In genomic region chr1:236516929-236517704, GRCh38 we compare ENCODE assay signal across 8 cellular contexts. TPM values are rescaled to one million over a fixed set of nuclear protein-coding genes. Genes with fewer than 3 reads are reported as not detected.
DNase-seq lines count a peak whose midpoint lies in the region; ATAC-seq and TF ChIP-seq lines count a peak whose summit lies in the region.

No MANE protein-coding gene starts in this region.

- POLR2A ChIA-PET in activated CD4-positive, alpha-beta T cell treated with anti-CD3 and anti-CD28 coated beads for 36 hours (lab: Charles Lee) = no interaction called here

- H2AFZ ChIP-seq in smooth muscle cell (ENCODE audit: low read depth) = no peak overlapping the region

- H3K4me1 ChIP-seq in RWPE2 (ENCODE audit: insufficient read depth, poor library complexity, severe bottlenecking) (peaks cover 19% of the 10 kb centered on the region), smooth muscle cell (ENCODE audit: low read depth) (no peaks in the 10 kb centered on the region)

- no peaks in the 10 kb centered on the region for H3K27me3 ChIP-seq in RWPE2 (ENCODE audit: insufficient read depth, poor library complexity, severe bottlenecking)
- no peaks in the 10 kb centered on the region for H3K27me3 ChIP-seq in smooth muscle cell (ENCODE audit: low read depth)

- peak overlapping the region; percentile 49 for H3K4me3 Mint-ChIP-seq in activated CD4-positive, alpha-beta T cell treated with anti-CD3 and anti-CD28 coated beads for 36 hours

- H3K27me3 Mint-ChIP-seq in activated CD4-positive, alpha-beta T cell treated with anti-CD3 and anti-CD28 coated beads for 36 hours = no peaks in the 10 kb centered on the region

- H3K36me3 ChIP-seq in RWPE2 (ENCODE audit: low read depth) = no peaks in the 10 kb centered on the region
- H3K36me3 ChIP-seq in smooth muscle cell (ENCODE audit: low read depth) = no peaks in the 10 kb centered on the region

- H3K4me3 ChIP-seq in RWPE2 (ENCODE audit: severe bottlenecking) (no peak overlapping the region), smooth muscle cell (peak overlapping the region; percentile 19)

- DNase-seq in activated CD4-positive, alpha-beta T cell treated with anti-CD3 and anti-CD28 coated beads for 36 hours = peak; percentile 33
- no peak for DNase-seq in activated CD4-positive, alpha-beta T cell treated with anti-CD3 and anti-CD28 coated beads, Interleukin-2, amount 50 U/mL, for 1 hour
- no peak for DNase-seq in RWPE2 (ENCODE audit: low spot score)
- peak; percentile 79 for DNase-seq in dedifferentiated amniotic fluid mesenchymal stem cell (ENCODE audit: extremely low spot score)
- no peak for DNase-seq in smooth muscle cell (lab: John Stamatoyannopoulos, UW; ENCODE audit: unreplicated experiment)
- DNase-seq in nucleus accumbens (lab: John Stamatoyannopoulos, UW) = no peak
- DNase-seq in Right ventricle myocardium inferior (ENCODE audit: missing footprints) = no peak
- no peak for DNase-seq in activated CD8-positive, alpha-beta memory T cell treated with anti-CD3 and anti-CD28 coated beads for 24 hours

- whole genome bisulfite sequencing in smooth muscle cell (ENCODE audit: low lambda C conversion rate) = 54% methylated on average over 8 of the region's 8 CpGs

- no peaks in the 10 kb centered on the region for H3F3A ChIP-seq in smooth muscle cell (ENCODE audit: low read depth)

- peak overlapping the region; percentile 81 for H3K27ac Mint-ChIP-seq in activated CD4-positive, alpha-beta T cell treated with anti-CD3 and anti-CD28 coated beads for 36 hours

- CTCF ChIA-PET in activated CD4-positive, alpha-beta T cell treated with anti-CD3 and anti-CD28 coated beads for 36 hours (lab: Charles Lee) = interaction anchor here (1.0 to 1.9 kb wide), 4 partner anchors 9 to 232 kb away, joined by 3 to 6 read pairs (median 5); no protein-coding TSS in a partner anchor

- peak overlapping the region; percentile 40 for H3K4me2 ChIP-seq in smooth muscle cell

- H3K27ac ChIP-seq in RWPE2 (ENCODE audit: poor library complexity, severe bottlenecking) (peak overlapping the region; percentile 63), smooth muscle cell (ENCODE audit: low read depth) (no peak overlapping the region)

- H4K20me1 ChIP-seq in smooth muscle cell (ENCODE audit: low read depth) = no peaks in the 10 kb centered on the region

- peaks cover 26% of the 10 kb centered on the region for H3K4me1 Mint-ChIP-seq in activated CD4-positive, alpha-beta T cell treated with anti-CD3 and anti-CD28 coated beads for 36 hours

- no peaks in the 10 kb centered on the region for H3K79me2 ChIP-seq in smooth muscle cell (ENCODE audit: low read depth)

- intact Hi-C loops in activated CD4-positive, alpha-beta T cell treated with anti-CD3 and anti-CD28 coated beads for 36 hours (cut with DNase I, micrococcal nuclease) = no loop called here
- intact Hi-C loops in Right ventricle myocardium inferior (cut with DNase I) = no loop called here

- no peaks in the 10 kb centered on the region for H3K9me3 Mint-ChIP-seq in activated CD4-positive, alpha-beta T cell treated with anti-CD3 and anti-CD28 coated beads for 36 hours (ENCODE audit: low read depth)

- ATAC-seq in activated CD4-positive, alpha-beta T cell treated with anti-CD3 and anti-CD28 coated beads for 36 hours = peak; percentile 62
- ATAC-seq in RWPE2 (ENCODE audit: low read depth) = peak; percentile 97
- no peak for ATAC-seq in Right ventricle myocardium inferior

- TF ChIP-seq CTCF in RWPE2 (IDR thresholded peaks at IDR 0.05; ENCODE audit: poor library complexity, severe bottlenecking) = no peak
- no peak for TF ChIP-seq CTCF in smooth muscle cell (IDR thresholded peaks at IDR 0.05; ENCODE audit: borderline replicate concordance, insufficient read depth, poor library complexity, severe bottlenecking)

- H3K9me3 ChIP-seq in RWPE2 (ENCODE audit: severe bottlenecking) (no peaks in the 10 kb centered on the region), smooth muscle cell (replicated peaks; ENCODE audit: low read depth) (no peaks in the 10 kb centered on the region)

- H3K36me3 Mint-ChIP-seq in activated CD4-positive, alpha-beta T cell treated with anti-CD3 and anti-CD28 coated beads for 36 hours (ENCODE audit: low read depth) = no peaks in the 10 kb centered on the region

- no peak overlapping the region for H3K9ac ChIP-seq in smooth muscle cell (ENCODE audit: low read depth)

RNA-seq across cellular contexts. Expression of gene LGALS8, which starts 6.7 kb away (rescaled TPM):
- total RNA-seq in activated CD4-positive, alpha-beta T cell treated with anti-CD3 and anti-CD28 coated beads for 36 hours = 100 to 1,000 TPM; 106 to 155 TPM
- total RNA-seq in smooth muscle cell (38.7 and 72.2 TPM in 2 replicates), Right ventricle myocardium inferior (92.3 TPM)
- 25.7 and 26.0 TPM in 2 replicates for polyA plus RNA-seq in smooth muscle cell

Comparison
In these comparisons a context has a peak if more than half of its experiments do, and no peak if none do; other contexts are left out.
1. DNase-seq: peak in activated CD4-positive, alpha-beta T cell treated with anti-CD3 and anti-CD28 coated beads for 36 hours (single experiment) and dedifferentiated amniotic fluid mesenchymal stem cell (single experiment); none in activated CD4-positive, alpha-beta T cell treated with anti-CD3 and anti-CD28 coated beads, Interleukin-2, amount 50 U/mL, for 1 hour (single experiment), RWPE2 (single experiment), smooth muscle cell (single experiment), nucleus accumbens (0 of 56), Right ventricle myocardium inferior (single experiment) and activated CD8-positive, alpha-beta memory T cell treated with anti-CD3 and anti-CD28 coated beads for 24 hours (single experiment).